1 cellular context compared by ENCODE assay signal in the genomic region with DNA sequence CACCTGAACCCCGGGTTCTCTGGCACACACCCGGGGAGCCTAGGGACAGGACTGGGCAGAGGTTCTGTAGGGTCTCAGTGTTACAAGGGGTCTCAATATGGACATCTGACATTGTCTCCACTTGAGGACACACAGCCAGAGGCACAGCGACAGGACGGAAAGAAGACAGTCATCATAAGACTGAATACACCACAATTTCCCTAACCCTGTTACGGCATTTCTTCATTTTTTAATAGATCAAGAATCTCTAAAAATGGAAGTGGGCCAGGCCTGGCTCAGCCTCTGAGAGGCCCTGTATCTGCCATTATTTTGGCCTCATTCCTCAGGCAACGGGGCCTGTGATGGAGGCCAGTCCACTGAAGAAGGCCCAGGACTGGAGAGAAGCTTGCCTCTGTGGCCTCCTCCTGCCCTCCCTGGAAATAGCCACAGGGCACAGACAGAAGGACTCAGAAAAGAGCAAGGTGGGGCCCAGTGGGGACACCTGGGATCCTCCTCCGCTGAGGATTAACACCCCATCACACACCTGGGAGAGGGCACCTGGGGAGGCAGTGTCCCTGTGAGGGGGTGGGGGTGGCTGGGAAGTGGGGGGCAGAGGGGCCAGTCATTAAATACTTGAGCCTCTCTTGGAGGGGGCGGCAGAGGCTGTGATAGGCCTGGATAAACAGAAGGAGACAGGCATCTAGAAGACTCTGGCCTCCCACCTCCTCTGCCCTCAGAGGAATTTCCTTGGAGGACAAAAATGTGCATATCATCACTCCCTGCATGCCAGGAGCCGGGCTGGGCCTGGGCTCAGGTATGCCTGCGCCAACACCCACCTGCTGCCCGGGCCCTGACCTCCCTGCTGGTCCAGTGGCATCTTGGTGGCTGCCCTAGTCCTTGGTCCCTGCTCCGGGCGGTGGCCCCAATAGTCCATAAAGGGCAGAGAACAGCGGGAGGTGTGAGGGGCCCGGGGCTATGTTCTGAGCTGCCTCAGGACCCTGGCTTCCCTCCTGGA.
TF ChIP-seq lines count a peak whose summit lies in the region.

No MANE protein-coding gene starts in this region.

TF ChIP-seq in GM23338, 12 proteins besides CTCF, POLR2A, EP300 and RAD21:
- TF ChIP-seq, protein P1, sequence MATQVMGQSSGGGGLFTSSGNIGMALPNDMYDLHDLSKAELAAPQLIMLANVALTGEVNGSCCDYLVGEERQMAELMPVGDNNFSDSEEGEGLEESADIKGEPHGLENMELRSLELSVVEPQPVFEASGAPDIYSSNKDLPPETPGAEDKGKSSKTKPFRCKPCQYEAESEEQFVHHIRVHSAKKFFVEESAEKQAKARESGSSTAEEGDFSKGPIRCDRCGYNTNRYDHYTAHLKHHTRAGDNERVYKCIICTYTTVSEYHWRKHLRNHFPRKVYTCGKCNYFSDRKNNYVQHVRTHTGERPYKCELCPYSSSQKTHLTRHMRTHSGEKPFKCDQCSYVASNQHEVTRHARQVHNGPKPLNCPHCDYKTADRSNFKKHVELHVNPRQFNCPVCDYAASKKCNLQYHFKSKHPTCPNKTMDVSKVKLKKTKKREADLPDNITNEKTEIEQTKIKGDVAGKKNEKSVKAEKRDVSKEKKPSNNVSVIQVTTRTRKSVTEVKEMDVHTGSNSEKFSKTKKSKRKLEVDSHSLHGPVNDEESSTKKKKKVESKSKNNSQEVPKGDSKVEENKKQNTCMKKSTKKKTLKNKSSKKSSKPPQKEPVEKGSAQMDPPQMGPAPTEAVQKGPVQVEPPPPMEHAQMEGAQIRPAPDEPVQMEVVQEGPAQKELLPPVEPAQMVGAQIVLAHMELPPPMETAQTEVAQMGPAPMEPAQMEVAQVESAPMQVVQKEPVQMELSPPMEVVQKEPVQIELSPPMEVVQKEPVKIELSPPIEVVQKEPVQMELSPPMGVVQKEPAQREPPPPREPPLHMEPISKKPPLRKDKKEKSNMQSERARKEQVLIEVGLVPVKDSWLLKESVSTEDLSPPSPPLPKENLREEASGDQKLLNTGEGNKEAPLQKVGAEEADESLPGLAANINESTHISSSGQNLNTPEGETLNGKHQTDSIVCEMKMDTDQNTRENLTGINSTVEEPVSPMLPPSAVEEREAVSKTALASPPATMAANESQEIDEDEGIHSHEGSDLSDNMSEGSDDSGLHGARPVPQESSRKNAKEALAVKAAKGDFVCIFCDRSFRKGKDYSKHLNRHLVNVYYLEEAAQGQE (IDR thresholded peaks at IDR 0.05; ENCODE audit: unreplicated experiment): no peak
- TF ChIP-seq, protein P2, sequence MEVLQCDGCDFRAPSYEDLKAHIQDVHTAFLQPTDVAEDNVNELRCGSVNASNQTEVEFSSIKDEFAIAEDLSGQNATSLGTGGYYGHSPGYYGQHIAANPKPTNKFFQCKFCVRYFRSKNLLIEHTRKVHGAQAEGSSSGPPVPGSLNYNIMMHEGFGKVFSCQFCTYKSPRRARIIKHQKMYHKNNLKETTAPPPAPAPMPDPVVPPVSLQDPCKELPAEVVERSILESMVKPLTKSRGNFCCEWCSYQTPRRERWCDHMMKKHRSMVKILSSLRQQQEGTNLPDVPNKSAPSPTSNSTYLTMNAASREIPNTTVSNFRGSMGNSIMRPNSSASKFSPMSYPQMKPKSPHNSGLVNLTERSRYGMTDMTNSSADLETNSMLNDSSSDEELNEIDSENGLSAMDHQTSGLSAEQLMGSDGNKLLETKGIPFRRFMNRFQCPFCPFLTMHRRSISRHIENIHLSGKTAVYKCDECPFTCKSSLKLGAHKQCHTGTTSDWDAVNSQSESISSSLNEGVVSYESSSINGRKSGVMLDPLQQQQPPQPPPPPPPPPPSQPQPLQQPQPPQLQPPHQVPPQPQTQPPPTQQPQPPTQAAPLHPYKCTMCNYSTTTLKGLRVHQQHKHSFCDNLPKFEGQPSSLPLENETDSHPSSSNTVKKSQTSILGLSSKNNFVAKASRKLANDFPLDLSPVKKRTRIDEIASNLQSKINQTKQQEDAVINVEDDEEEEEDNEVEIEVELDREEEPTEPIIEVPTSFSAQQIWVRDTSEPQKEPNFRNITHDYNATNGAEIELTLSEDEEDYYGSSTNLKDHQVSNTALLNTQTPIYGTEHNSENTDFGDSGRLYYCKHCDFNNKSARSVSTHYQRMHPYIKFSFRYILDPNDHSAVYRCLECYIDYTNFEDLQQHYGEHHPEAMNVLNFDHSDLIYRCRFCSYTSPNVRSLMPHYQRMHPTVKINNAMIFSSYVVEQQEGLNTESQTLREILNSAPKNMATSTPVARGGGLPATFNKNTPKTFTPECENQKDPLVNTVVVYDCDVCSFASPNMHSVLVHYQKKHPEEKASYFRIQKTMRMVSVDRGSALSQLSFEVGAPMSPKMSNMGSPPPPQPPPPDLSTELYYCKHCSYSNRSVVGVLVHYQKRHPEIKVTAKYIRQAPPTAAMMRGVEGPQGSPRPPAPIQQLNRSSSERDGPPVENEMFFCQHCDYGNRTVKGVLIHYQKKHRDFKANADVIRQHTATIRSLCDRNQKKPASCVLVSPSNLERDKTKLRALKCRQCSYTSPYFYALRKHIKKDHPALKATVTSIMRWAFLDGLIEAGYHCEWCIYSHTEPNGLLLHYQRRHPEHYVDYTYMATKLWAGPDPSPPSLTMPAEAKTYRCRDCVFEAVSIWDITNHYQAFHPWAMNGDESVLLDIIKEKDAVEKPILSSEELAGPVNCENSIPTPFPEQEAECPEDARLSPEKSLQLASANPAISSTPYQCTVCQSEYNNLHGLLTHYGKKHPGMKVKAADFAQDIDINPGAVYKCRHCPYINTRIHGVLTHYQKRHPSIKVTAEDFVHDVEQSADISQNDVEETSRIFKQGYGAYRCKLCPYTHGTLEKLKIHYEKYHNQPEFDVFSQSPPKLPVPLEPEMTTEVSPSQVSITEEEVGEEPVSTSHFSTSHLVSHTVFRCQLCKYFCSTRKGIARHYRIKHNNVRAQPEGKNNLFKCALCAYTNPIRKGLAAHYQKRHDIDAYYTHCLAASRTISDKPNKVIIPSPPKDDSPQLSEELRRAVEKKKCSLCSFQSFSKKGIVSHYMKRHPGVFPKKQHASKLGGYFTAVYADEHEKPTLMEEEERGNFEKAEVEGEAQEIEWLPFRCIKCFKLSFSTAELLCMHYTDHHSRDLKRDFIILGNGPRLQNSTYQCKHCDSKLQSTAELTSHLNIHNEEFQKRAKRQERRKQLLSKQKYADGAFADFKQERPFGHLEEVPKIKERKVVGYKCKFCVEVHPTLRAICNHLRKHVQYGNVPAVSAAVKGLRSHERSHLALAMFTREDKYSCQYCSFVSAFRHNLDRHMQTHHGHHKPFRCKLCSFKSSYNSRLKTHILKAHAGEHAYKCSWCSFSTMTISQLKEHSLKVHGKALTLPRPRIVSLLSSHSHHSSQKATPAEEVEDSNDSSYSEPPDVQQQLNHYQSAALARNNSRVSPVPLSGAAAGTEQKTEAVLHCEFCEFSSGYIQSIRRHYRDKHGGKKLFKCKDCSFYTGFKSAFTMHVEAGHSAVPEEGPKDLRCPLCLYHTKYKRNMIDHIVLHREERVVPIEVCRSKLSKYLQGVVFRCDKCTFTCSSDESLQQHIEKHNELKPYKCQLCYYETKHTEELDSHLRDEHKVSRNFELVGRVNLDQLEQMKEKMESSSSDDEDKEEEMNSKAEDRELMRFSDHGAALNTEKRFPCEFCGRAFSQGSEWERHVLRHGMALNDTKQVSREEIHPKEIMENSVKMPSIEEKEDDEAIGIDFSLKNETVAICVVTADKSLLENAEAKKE (CRISPR knock-in tag; IDR thresholded peaks at IDR 0.05): no peak
- no peak for TF ChIP-seq JUNB (IDR thresholded peaks at IDR 0.05; ENCODE audit: unreplicated experiment)
